In genomic region chr9:123399803-123400378, GRCh38 we compare ENCODE assay signal across 1 cellular context.
TF ChIP-seq lines count a peak whose summit lies in the region.

No MANE protein-coding gene starts in this region.

TF ChIP-seq in neural cell, 6 proteins besides CTCF, POLR2A, EP300 and RAD21 (continued from another document):
- no peak for TF ChIP-seq MXI1 (conservative IDR thresholded peaks at IDR 0.05; ENCODE audit: poor library complexity, severe bottlenecking)
